8 cellular contexts compared by ENCODE assay signal in genomic region chr1:231337472-231338269, GRCh38. TPM values are rescaled to one million over a fixed set of nuclear protein-coding genes. Genes with fewer than 3 reads are reported as not detected.
DNase-seq lines count a peak whose midpoint lies in the region; ATAC-seq and TF ChIP-seq lines count a peak whose summit lies in the region.

EXOC8 (minus strand) TSS chr1:231337852; CDS start chr1:231337745, 107 bp downstream.

- H3K9me3 ChIP-seq in upper lobe of right lung = no peaks in the 10 kb centered on the region

- H3K36me3 ChIP-seq in upper lobe of right lung = peaks cover 3% of the 10 kb centered on the region

- DNase-seq in GM13976 (ENCODE audit: low spot score) = peak; percentile 98
- peak; percentile 94 for DNase-seq in NCI-H146 treated with DMSO at 0.1 percent for 48 hours (lab: John Stamatoyannopoulos, UW; ENCODE audit: unreplicated experiment)
- DNase-seq in amniotic epithelial cell (ENCODE audit: low read depth) = peak; percentile 92
- peak; percentile 95 for DNase-seq in left cardiac atrium
- DNase-seq in posterior vena cava (ENCODE audit: low spot score) = peak; percentile 98
- DNase-seq in upper lobe of right lung = peak; percentile 97

- peak within 1 kb of the TSS; percentile 98 for H3K27ac ChIP-seq in upper lobe of right lung

- TF ChIP-seq CTCF in GM13976 (IDR thresholded peaks at IDR 0.05; ENCODE audit: borderline replicate concordance, control extremely low read depth, extremely low read depth, insufficient read depth, missing control alignments) = no peak
- no peak for TF ChIP-seq CTCF in upper lobe of right lung (IDR thresholded peaks at IDR 0.05)

- in situ Hi-C loops in GM13976 (cut with MboI; ENCODE audit: low sequenced_read_pairs, unreplicated experiment) = no loop called here

- intact Hi-C loops in T-helper 1 cell treated with Interleukin-12 subunit alpha and Interleukin-12 subunit beta and Interleukin-4 antibody, amounts not matched to agents 30 ng/mL and 1 ng/mL, for 36 hours (cut with micrococcal nuclease) = loop anchor here (1.0 to 5.0 kb wide), 15 partner anchors 21 to 1995 kb away; partner anchors contain the start of genes C1orf198, CCSAP, COG2 and EGLN1
- intact Hi-C loops in left cardiac atrium (cut with DNase I) (loop anchor here in 1 of 2 donors (5.0 kb wide), 1 partner anchor 65 kb away; no protein-coding TSS in a partner anchor), posterior vena cava (cut with DNase I) (no loop called here), upper lobe of right lung (cut with DNase I) (no loop called here)

- peaks cover 50% of the 10 kb centered on the region for H3K4me1 ChIP-seq in upper lobe of right lung

- no peaks in the 10 kb centered on the region for H3K27me3 ChIP-seq in upper lobe of right lung

- ATAC-seq in HG02870 (IDR thresholded peaks at IDR 0.05; ENCODE audit: unreplicated experiment) = peak; percentile 72
- peak; percentile 95 to 97 for ATAC-seq in left cardiac atrium
- ATAC-seq in upper lobe of right lung = peak; percentile 94

- peak within 1 kb of the TSS; percentile 98 for H3K4me3 ChIP-seq in upper lobe of right lung

RNA-seq across cellular contexts. Expression of gene EXOC8, which starts in this region (rescaled TPM):
- total RNA-seq in T-helper 1 cell treated with Interleukin-12 subunit alpha and Interleukin-12 subunit beta and Interleukin-4 antibody, amounts not matched to agents 30 ng/mL and 1 ng/mL, for 36 hours = 22.6 and 23.5 TPM in 2 replicates
- total RNA-seq in left cardiac atrium (10 to 100 TPM; 12.0 to 17.0 TPM), posterior vena cava (10 to 100 TPM; 12.5 to 15.7 TPM), upper lobe of right lung (19.3 TPM)

Comparison
In these comparisons a context has a peak if more than half of its experiments do, and no peak if none do; other contexts are left out.
1. Peak in every context shown above with its lines: DNase-seq, ATAC-seq, H3K4me3 ChIP-seq and H3K27ac ChIP-seq.